Comparison of ENCODE assay signal across 1 cellular context in the genomic region with DNA sequence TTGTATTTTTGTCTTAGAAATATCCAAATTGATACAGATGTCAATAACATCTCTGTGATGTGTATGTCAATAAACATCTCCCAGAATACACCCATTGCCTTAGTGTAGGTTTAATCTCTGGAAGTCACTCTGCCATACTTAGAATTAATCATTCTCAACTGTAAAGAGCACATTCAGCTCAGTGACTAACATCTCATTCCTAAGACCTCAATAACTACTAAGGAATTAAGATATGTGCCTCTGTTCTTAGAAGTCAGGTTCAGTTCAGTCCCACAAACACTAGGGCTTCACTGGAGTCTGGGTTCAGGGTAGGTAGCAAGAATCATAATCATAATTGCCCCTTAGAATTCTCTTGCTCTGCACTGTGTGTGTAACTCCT.
TF ChIP-seq lines count a peak whose summit lies in the region.

No MANE protein-coding gene starts in this region.

TF ChIP-seq in A549, 52 proteins besides CTCF, POLR2A, EP300 and RAD21 (continued from another document):
- TF ChIP-seq, protein P1, sequence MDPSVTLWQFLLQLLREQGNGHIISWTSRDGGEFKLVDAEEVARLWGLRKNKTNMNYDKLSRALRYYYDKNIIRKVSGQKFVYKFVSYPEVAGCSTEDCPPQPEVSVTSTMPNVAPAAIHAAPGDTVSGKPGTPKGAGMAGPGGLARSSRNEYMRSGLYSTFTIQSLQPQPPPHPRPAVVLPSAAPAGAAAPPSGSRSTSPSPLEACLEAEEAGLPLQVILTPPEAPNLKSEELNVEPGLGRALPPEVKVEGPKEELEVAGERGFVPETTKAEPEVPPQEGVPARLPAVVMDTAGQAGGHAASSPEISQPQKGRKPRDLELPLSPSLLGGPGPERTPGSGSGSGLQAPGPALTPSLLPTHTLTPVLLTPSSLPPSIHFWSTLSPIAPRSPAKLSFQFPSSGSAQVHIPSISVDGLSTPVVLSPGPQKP (IDR thresholded peaks at IDR 0.05; ENCODE audit: low read depth, low read length) = no peak
- TF ChIP-seq FOSL2 (IDR thresholded peaks at IDR 0.05) (no peak), FOSL2 (CRISPR knock-in tag; IDR thresholded peaks at IDR 0.05) (no peak), CEBPB (IDR thresholded peaks at IDR 0.05) (no peak), RARB (CRISPR knock-in tag; IDR thresholded peaks at IDR 0.05) (no peak), SMC3 (IDR thresholded peaks at IDR 0.05) (no peak)
